ENCODE assay signal across 18 cellular contexts in genomic region chr9:33905137-33905536, GRCh38.
"Had no signal": no experiment of that assay in that cellular context is flagged by ENCODE, and none has a peak within 500 bp of the region (broad histone marks: within the 10 kb centered on the region; RNA-seq: fewer than 3 reads in every experiment).

No MANE protein-coding gene starts in this region.

- H3K27me3 Mint-ChIP-seq: naive B cell; stimulated activated naive B cell treated with anti-CD40 and anti-IgM and Interleukin-4, amounts not matched to agents 10 μg/mL and 1 μg/mL and 100 μg/mL, for 72 hours; stimulated activated naive CD8-positive, alpha-beta T cell treated with anti-CD3 and anti-CD28 coated beads, Interleukin-15, amount 100 ng/mL, for 72 hours had no signal

- ATAC-seq: stimulated activated naive B cell treated with anti-CD40 and anti-IgM and Interleukin-4, amounts not matched to agents 10 μg/mL and 1 μg/mL and 100 μg/mL, for 72 hours; stimulated activated naive CD8-positive, alpha-beta T cell treated with anti-CD3 and anti-CD28 coated beads, Interleukin-15, amount 100 ng/mL, for 72 hours had no signal

- H3K9me3 Mint-ChIP-seq: naive B cell; nephron progenitor cell; stimulated activated naive B cell treated with anti-CD40 and anti-IgM and Interleukin-4, amounts not matched to agents 10 μg/mL and 1 μg/mL and 100 μg/mL, for 72 hours; stimulated activated naive CD8-positive, alpha-beta T cell treated with anti-CD3 and anti-CD28 coated beads, Interleukin-15, amount 100 ng/mL, for 72 hours had no signal

- H3K4me3 Mint-ChIP-seq: naive B cell; nephron progenitor cell; stimulated activated naive B cell treated with anti-CD40 and anti-IgM and Interleukin-4, amounts not matched to agents 10 μg/mL and 1 μg/mL and 100 μg/mL, for 72 hours; stimulated activated naive CD8-positive, alpha-beta T cell treated with anti-CD3 and anti-CD28 coated beads, Interleukin-15, amount 100 ng/mL, for 72 hours had no signal

- DNase-seq: cerebellar nuclear complex; colonic mucosa; dermis blood vessel endothelial cell; effector CD4-positive, alpha-beta T cell; foreskin melanocyte; head of caudate nucleus; kidney; left cardiac atrium; mesendoderm; naive B cell; nephron progenitor cell; posterior cingulate gyrus; small intestine; stimulated activated CD4-positive, alpha-beta T cell treated with anti-CD3 and anti-CD28 coated beads, Interleukin-4, amount 100 ng/mL, for 24 hours; stimulated activated naive B cell treated with anti-CD40 and anti-IgM and Interleukin-4, amounts not matched to agents 10 μg/mL and 1 μg/mL and 100 μg/mL, for 72 hours; stimulated activated naive CD8-positive, alpha-beta T cell treated with anti-CD3 and anti-CD28 coated beads, Interleukin-15, amount 100 ng/mL, for 72 hours; testis; transverse colon had no signal

- H3K4me1 Mint-ChIP-seq: nephron progenitor cell had no signal
